In the genomic region with DNA sequence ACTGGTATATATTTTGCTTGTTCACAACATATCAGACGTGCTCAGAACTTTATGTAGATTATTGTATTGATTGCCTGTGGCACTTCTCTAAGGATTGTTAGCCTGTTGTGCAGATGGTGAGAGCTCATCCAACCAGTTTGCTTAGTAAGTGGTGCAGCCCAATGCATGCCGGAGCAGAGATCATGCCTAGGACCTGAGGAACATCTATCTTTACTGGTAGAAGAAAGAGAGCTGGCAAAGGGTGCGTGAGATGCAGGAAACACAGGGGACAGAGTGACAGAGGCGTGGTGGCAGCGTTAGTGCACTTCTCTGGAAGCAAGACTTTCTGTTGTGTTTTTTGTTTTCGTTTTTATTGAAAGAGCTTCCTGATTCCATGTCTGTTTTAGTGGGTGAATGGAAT, we compare ENCODE assay signal across 13 cellular contexts. TPM values are rescaled to one million over a fixed set of nuclear protein-coding genes. Genes with fewer than 3 reads are reported as not detected.
DNase-seq lines count a peak whose midpoint lies in the region; ATAC-seq and TF ChIP-seq lines count a peak whose summit lies in the region.
"Had no signal": no experiment of that assay in that cellular context is flagged by ENCODE, and none has a peak within 500 bp of the region (broad histone marks: within the 10 kb centered on the region; RNA-seq: fewer than 3 reads in every experiment).

No MANE protein-coding gene starts in this region.

- H3K4me1 Mint-ChIP-seq in MCF 10A (ENCODE audit: insufficient read depth, unreplicated experiment) (peaks cover 33% of the 10 kb centered on the region), T-helper 17 cell (peaks cover 58% of the 10 kb centered on the region), endothelial cell (ENCODE audit: unreplicated experiment) (peaks cover 9% of the 10 kb centered on the region)
- H3K4me1 Mint-ChIP-seq in stimulated activated naive B cell treated with anti-CD40 and anti-IgM and Interleukin-4, amounts not matched to agents 10 μg/mL and 1 μg/mL and 100 μg/mL, for 72 hours: peaks cover 50 to 81% of the 10 kb centered on the region in 2 donors

- H3K4me1 ChIP-seq in breast epithelium (peaks cover 0 to 9% of the 10 kb centered on the region in 2 donors), uterus (no peaks in the 10 kb centered on the region)

- POLR2A ChIA-PET in MCF 10A (lab: Yijun Ruan, JAX): interaction anchor here (0.9 to 5.6 kb wide), 5 partner anchors 32 to 430 kb away, joined by 3 to 76 read pairs (median 4); a partner anchor contains a TSS

- no peaks in the 10 kb centered on the region for H3K27me3 ChIP-seq in breast epithelium
- H3K27me3 ChIP-seq in uterus: no peaks in the 10 kb centered on the region
- H3K27me3 ChIP-seq: MG63, suprapubic skin had no signal

- H3K27me3 Mint-ChIP-seq in MCF 10A (ENCODE audit: insufficient read depth, unreplicated experiment) (no peaks in the 10 kb centered on the region), T-helper 17 cell (no peaks in the 10 kb centered on the region), endothelial cell (ENCODE audit: unreplicated experiment) (no peaks in the 10 kb centered on the region)
- no peaks in the 10 kb centered on the region for H3K27me3 Mint-ChIP-seq in stimulated activated naive B cell treated with anti-CD40 and anti-IgM and Interleukin-4, amounts not matched to agents 10 μg/mL and 1 μg/mL and 100 μg/mL, for 72 hours

- TF ChIP-seq POLR2A in breast epithelium (IDR thresholded peaks at IDR 0.05): no peak
- TF ChIP-seq POLR2A in uterus (IDR thresholded peaks at IDR 0.05): no peak

- no peak overlapping the region for H3K4me3 Mint-ChIP-seq in MCF 10A (ENCODE audit: unreplicated experiment)
- peak overlapping the region; percentile 95 for H3K4me3 Mint-ChIP-seq in T-helper 17 cell
- no peak overlapping the region for H3K4me3 Mint-ChIP-seq in endothelial cell (ENCODE audit: unreplicated experiment)
- H3K4me3 Mint-ChIP-seq in stimulated activated naive B cell treated with anti-CD40 and anti-IgM and Interleukin-4, amounts not matched to agents 10 μg/mL and 1 μg/mL and 100 μg/mL, for 72 hours: peak overlapping the region; percentile 59 to 65

- H3K9me3 ChIP-seq in breast epithelium (no peaks in the 10 kb centered on the region), T-helper 17 cell (ENCODE audit: control insufficient read depth, low read length, poor library complexity, severe bottlenecking) (no peaks in the 10 kb centered on the region), uterus (no peaks in the 10 kb centered on the region)
- H3K9me3 ChIP-seq: MG63, suprapubic skin had no signal

- ATAC-seq in T-helper 17 cell: peak; percentile 47
- peak; percentile 53 to 57 for ATAC-seq in stimulated activated naive B cell treated with anti-CD40 and anti-IgM and Interleukin-4, amounts not matched to agents 10 μg/mL and 1 μg/mL and 100 μg/mL, for 72 hours (replicated peaks)
- no peak for ATAC-seq in HG02885 (IDR thresholded peaks at IDR 0.05; ENCODE audit: poor library complexity, unreplicated experiment)

- H3K27ac Mint-ChIP-seq in MCF 10A (ENCODE audit: low read depth, unreplicated experiment) (peak overlapping the region; percentile 90), T-helper 17 cell (peak overlapping the region; percentile 96), endothelial cell (ENCODE audit: unreplicated experiment) (peak overlapping the region; percentile 1)
- peak overlapping the region; percentile 80 for H3K27ac Mint-ChIP-seq in stimulated activated naive B cell treated with anti-CD40 and anti-IgM and Interleukin-4, amounts not matched to agents 10 μg/mL and 1 μg/mL and 100 μg/mL, for 72 hours

- H3K4me3 ChIP-seq in breast epithelium (no peak overlapping the region), uterus (no peak overlapping the region)
- H3K4me3 ChIP-seq: MG63, suprapubic skin had no signal

- DNase-seq in MCF 10A (ENCODE audit: unreplicated experiment) (no peak), breast epithelium (ENCODE audit: low spot score in 2 of 2) (no peak), T-helper 17 cell (no peak), endothelial cell (ENCODE audit: low spot score) (no peak), pons (ENCODE audit: low spot score) (no peak), uterus (no peak)
- DNase-seq in stimulated activated naive B cell treated with anti-CD40 and anti-IgM and Interleukin-4, amounts not matched to agents 10 μg/mL and 1 μg/mL and 100 μg/mL, for 72 hours: no peak
- DNase-seq: foreskin melanocyte; MG63; stimulated activated CD4-positive, alpha-beta T cell treated with anti-CD3 and anti-CD28 coated beads, Interleukin-2, amount 100 ng/mL, for 48 hours; SW 1271 had no signal

- intact Hi-C loops in MCF 10A (cut with micrococcal nuclease): no loop called here
- intact Hi-C loops in breast epithelium (cut with DNase I; ENCODE audit: low total_unique reads): no loop called here
- intact Hi-C loops in uterus (cut with DNase I; ENCODE audit: low total_unique reads): no loop called here

- H3K36me3 Mint-ChIP-seq in MCF 10A (ENCODE audit: insufficient read depth, unreplicated experiment) (peaks cover 17% of the 10 kb centered on the region), T-helper 17 cell (ENCODE audit: low read depth) (peaks cover 8% of the 10 kb centered on the region), endothelial cell (ENCODE audit: low read depth, unreplicated experiment) (peaks cover 15% of the 10 kb centered on the region)
- H3K36me3 Mint-ChIP-seq in stimulated activated naive B cell treated with anti-CD40 and anti-IgM and Interleukin-4, amounts not matched to agents 10 μg/mL and 1 μg/mL and 100 μg/mL, for 72 hours: peaks cover 43 to 55% of the 10 kb centered on the region in 2 donors

- no TSS peak for BruUV-seq in MCF 10A (replicated peaks; lab: Mats Ljungman, UMichigan)

- CTCF ChIA-PET in MCF 10A (lab: Yijun Ruan, JAX): interaction anchor here (1.0 to 3.1 kb wide), 5 partner anchors 13 to 181 kb away, joined by 3 to 15 read pairs (median 4); no protein-coding TSS in a partner anchor

- TF ChIP-seq CTCF in MCF 10A (IDR thresholded peaks at IDR 0.05; ENCODE audit: unreplicated experiment) (no peak), breast epithelium (IDR thresholded peaks at IDR 0.05) (no peak), endothelial cell (IDR thresholded peaks at IDR 0.05; ENCODE audit: unreplicated experiment) (no peak), uterus (IDR thresholded peaks at IDR 0.05) (no peak)

- H3K9me3 Mint-ChIP-seq in MCF 10A (ENCODE audit: unreplicated experiment) (no peaks in the 10 kb centered on the region), endothelial cell (ENCODE audit: unreplicated experiment) (no peaks in the 10 kb centered on the region)
- no peaks in the 10 kb centered on the region for H3K9me3 Mint-ChIP-seq in stimulated activated naive B cell treated with anti-CD40 and anti-IgM and Interleukin-4, amounts not matched to agents 10 μg/mL and 1 μg/mL and 100 μg/mL, for 72 hours

- H3K36me3 ChIP-seq in breast epithelium (no peaks in the 10 kb centered on the region), uterus (no peaks in the 10 kb centered on the region)

- H3K27ac ChIP-seq in breast epithelium (no peak overlapping the region), uterus (no peak overlapping the region)
- H3K27ac ChIP-seq: suprapubic skin had no signal

RNA-seq across cellular contexts. Expression of a gene that starts 35.9 kb away (rescaled TPM):
- total RNA-seq in MCF 10A (2022): 35.1 and 36.2 TPM in 2 replicates
- 10 to 100 TPM; 32.3 to 45.3 (median 35.4) TPM for total RNA-seq in breast epithelium
- total RNA-seq in T-helper 17 cell: 10 to 100 TPM; 77.4 to 83.0 TPM
- 59.8 TPM for total RNA-seq in endothelial cell (ENCODE audit: unreplicated experiment)
- 10 to 100 TPM in 3 of 4 donors, 1 to 10 TPM in 1; 7.6 to 70.2 (median 33.6) TPM for total RNA-seq in uterus

RNA-seq across cellular contexts. Expression of a gene that starts 52.9 kb away (rescaled TPM):
- total RNA-seq in MCF 10A (2022) (not detected in 2 replicates), breast epithelium (1 to 10 TPM; 1.2 to 7.5 (median 3.2) TPM), T-helper 17 cell (under 1 TPM; 0.15 to 0.47 TPM), endothelial cell (ENCODE audit: unreplicated experiment) (3.5 TPM), uterus (10 to 100 TPM in 1 of 4 donors, 1 to 10 TPM in 2, under 1 TPM in 1; 0.51 to 26.9 (median 5.4) TPM)

RNA-seq across cellular contexts. Expression of a gene that starts 57.1 kb away (rescaled TPM):
- total RNA-seq in MCF 10A (2022) (0.14 and 0.15 TPM in 2 replicates), breast epithelium (1 to 10 TPM; 2.0 to 2.9 (median 2.2) TPM), T-helper 17 cell (100 to 1,000 TPM; 245 to 291 TPM), endothelial cell (ENCODE audit: unreplicated experiment) (0.13 TPM), uterus (1 to 10 TPM in 3 of 4 donors, under 1 TPM in 1; 0.59 to 3.1 (median 1.2) TPM)

Comparison
In these comparisons a context has a peak if more than half of its experiments do, and no peak if none do; other contexts are left out.
1. H3K27ac Mint-ChIP-seq: peak in every context shown above with its lines; median percentile 96 in T-helper 17 cell; 90 in MCF 10A; 80 in stimulated activated naive B cell treated with anti-CD40 and anti-IgM and Interleukin-4, amounts not matched to agents 10 μg/mL and 1 μg/mL and 100 μg/mL, for 72 hours; 1 in endothelial cell.
2. H3K4me3 Mint-ChIP-seq: peak in T-helper 17 cell (single experiment) and stimulated activated naive B cell treated with anti-CD40 and anti-IgM and Interleukin-4, amounts not matched to agents 10 μg/mL and 1 μg/mL and 100 μg/mL, for 72 hours (2 of 2); none in MCF 10A (single experiment) and endothelial cell (single experiment).
3. RNA of a gene that starts 57.1 kb away (total RNA-seq): 245 to 291 TPM in T-helper 17 cell; 2.0 to 2.9 TPM in breast epithelium, 0.59 to 3.1 TPM in uterus, 0.14 to 0.15 TPM in MCF 10A and 0.13 TPM in endothelial cell (single experiment); every median in the first group is over 10 times any median in the second.